Comparison of ENCODE assay signal across 14 cellular contexts in the genomic region with DNA sequence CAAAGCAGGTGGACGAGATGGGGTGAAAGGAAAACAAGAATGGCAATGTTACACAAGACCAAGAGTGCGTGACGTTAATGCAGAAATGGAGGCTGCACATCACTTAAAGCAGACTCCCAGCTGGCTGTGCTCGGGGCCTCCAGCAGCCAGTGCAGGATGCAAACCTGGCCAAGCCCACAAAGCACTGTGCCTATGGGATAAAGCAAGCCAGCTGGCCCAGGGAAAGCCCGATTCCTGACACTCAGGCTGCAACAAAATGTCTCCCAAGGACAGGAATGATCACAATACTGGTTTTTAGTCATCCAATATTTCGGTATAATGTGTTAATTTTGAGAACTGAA.
"Had no signal": no experiment of that assay in that cellular context is flagged by ENCODE, and none has a peak within 500 bp of the region (broad histone marks: within the 10 kb centered on the region; RNA-seq: fewer than 3 reads in every experiment).

No MANE protein-coding gene starts in this region.

- H3K27me3 Mint-ChIP-seq: activated CD4-positive, alpha-beta T cell treated with anti-CD3 and anti-CD28 coated beads, Interleukin-2, amount 10 ng/mL, durations not matched to agents 24 days and 14 days; activated naive CD8-positive, alpha-beta T cell had no signal

- DNase-seq: activated CD4-positive, alpha-beta T cell treated with anti-CD3 and anti-CD28 coated beads, Interleukin-2, amount 10 ng/mL, durations not matched to agents 24 days and 14 days; foreskin melanocyte; hypothalamus; lower lobe of right lung; nephron progenitor cell; nucleus accumbens; retina; stimulated activated CD8-positive, alpha-beta memory T cell treated with anti-CD3 and anti-CD28 coated beads, Interleukin-4, amount 100 ng/mL, for 48 hours; stimulated activated naive CD4-positive, alpha-beta T cell; T-helper 1 cell; T-helper 9 cell; thyroid gland had no signal

- ATAC-seq: lower lobe of right lung had no signal

- H3K9me3 Mint-ChIP-seq: activated CD4-positive, alpha-beta T cell treated with anti-CD3 and anti-CD28 coated beads, Interleukin-2, amount 10 ng/mL, durations not matched to agents 24 days and 14 days; nephron progenitor cell had no signal

- H3K27ac ChIP-seq: cardiac muscle cell, lower lobe of right lung, thyroid gland had no signal

- H3K4me1 Mint-ChIP-seq: activated CD4-positive, alpha-beta T cell treated with anti-CD3 and anti-CD28 coated beads, Interleukin-2, amount 10 ng/mL, durations not matched to agents 24 days and 14 days; nephron progenitor cell had no signal

- H3K36me3 Mint-ChIP-seq: activated naive CD8-positive, alpha-beta T cell had no signal

- H3K27ac Mint-ChIP-seq: activated CD4-positive, alpha-beta T cell treated with anti-CD3 and anti-CD28 coated beads, Interleukin-2, amount 10 ng/mL, durations not matched to agents 24 days and 14 days; activated naive CD8-positive, alpha-beta T cell; nephron progenitor cell had no signal

- H3K4me3 Mint-ChIP-seq: activated CD4-positive, alpha-beta T cell treated with anti-CD3 and anti-CD28 coated beads, Interleukin-2, amount 10 ng/mL, durations not matched to agents 24 days and 14 days; activated naive CD8-positive, alpha-beta T cell; nephron progenitor cell had no signal
